Comparison of ENCODE assay signal across 10 cellular contexts in the genomic region with DNA sequence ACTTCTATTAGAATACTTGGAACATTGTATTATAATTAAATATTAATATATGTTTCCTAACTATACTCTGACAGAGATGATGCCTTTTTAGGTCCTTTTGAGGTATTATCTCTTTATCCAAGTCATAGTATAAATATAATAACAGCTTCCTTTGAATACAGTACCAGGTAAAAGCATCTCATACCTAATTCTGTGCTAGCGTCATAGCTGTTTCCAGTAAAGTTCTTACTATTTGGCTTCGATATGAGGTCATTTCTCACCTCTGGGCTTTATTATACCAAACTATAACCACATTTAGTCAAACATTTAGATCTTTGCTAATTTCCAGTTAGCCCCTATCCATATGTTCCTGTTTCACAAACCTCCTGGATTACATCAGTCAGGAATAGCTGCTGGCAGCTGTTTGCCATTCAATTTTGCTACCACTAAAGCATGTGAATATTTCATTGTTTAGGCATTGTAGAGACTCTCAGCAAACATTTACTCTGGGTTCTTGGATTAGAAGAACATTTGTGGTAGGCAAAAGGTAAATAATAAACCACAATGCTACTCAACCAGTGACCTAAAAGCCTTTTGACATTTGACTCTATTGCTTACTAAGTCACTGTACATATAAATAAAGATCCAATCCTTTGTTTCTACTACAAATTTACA.
A peak's percentile ranks its signal among the peaks of the same experiment; 100 is the strongest.
DNase-seq lines count a peak whose midpoint lies in the region; ATAC-seq, FAIRE-seq and TF ChIP-seq lines count a peak whose summit lies in the region.
"Had no signal": no experiment of that assay in that cellular context is flagged by ENCODE, and none has a peak within 500 bp of the region (broad histone marks: within the 10 kb centered on the region; RNA-seq: fewer than 3 reads in every experiment).

No MANE protein-coding gene starts in this region.

- no peak overlapping the region for H3K4me3 Mint-ChIP-seq in astrocyte (ENCODE audit: unreplicated experiment)
- H3K4me3 Mint-ChIP-seq in activated T-helper 1 cell treated with anti-CD3 and anti-CD28 coated beads, Interleukin-12 subunit alpha, Interleukin-12 subunit beta, Interleukin-2, Interleukin-4 antibody, amounts not matched to agents 30 ng/mL and 10 ng/mL and 1 ng/mL, durations not matched to agents 14 hours and 24 hours and 36 hours: no peak overlapping the region

- DNase-seq in NCI-H510A treated with DMSO at 0.1 percent for 48 hours (lab: John Stamatoyannopoulos, UW): peak; percentile 78
- DNase-seq in NCI-H510A (lab: John Stamatoyannopoulos, UW): no peak
- DNase-seq in NCI-H2081 treated with DMSO at 0.1 percent for 48 hours (lab: John Stamatoyannopoulos, UW): peak; percentile 57
- DNase-seq in astrocyte (ENCODE audit: low read depth): peak; percentile 58
- DNase-seq in upper lobe of right lung: no peak
- no peak for DNase-seq in activated T-helper 1 cell treated with anti-CD3 and anti-CD28 coated beads, Interleukin-12 subunit alpha, Interleukin-12 subunit beta, Interleukin-2, Interleukin-4 antibody, amounts not matched to agents 30 ng/mL and 10 ng/mL and 1 ng/mL, durations not matched to agents 14 hours and 24 hours and 36 hours (ENCODE audit: low spot score)
- DNase-seq in NCI-H2227 treated with DMSO at 0.1 percent for 48 hours (lab: John Stamatoyannopoulos, UW): no peak
- DNase-seq in GM19239 (ENCODE audit: insufficient read length, low spot score): no peak
- DNase-seq: activated naive CD4-positive, alpha-beta T cell treated with anti-CD3 and anti-CD28 coated beads, Interleukin-2, amount 50 U/mL, for 16 hours had no signal

- no peaks in the 10 kb centered on the region for H4K20me1 ChIP-seq in astrocyte (ENCODE audit: insufficient read depth, low read length)

- intact Hi-C loops in upper lobe of right lung (cut with DNase I): no loop called here
- intact Hi-C loops in activated T-helper 1 cell treated with anti-CD3 and anti-CD28 coated beads, Interleukin-12 subunit alpha, Interleukin-12 subunit beta, Interleukin-2, Interleukin-4 antibody, amounts not matched to agents 30 ng/mL and 10 ng/mL and 1 ng/mL, durations not matched to agents 14 hours and 24 hours and 36 hours (cut with micrococcal nuclease): no loop called here

- H2AFZ ChIP-seq in astrocyte (ENCODE audit: low read depth, low read length): no peak overlapping the region

- peak; percentile 54 for FAIRE-seq in astrocyte (lab: Jason Lieb, UNC)
- no peak for FAIRE-seq in GM19239 (lab: Jason Lieb, UNC)

- H3K27me3 Mint-ChIP-seq in astrocyte (ENCODE audit: low read depth, unreplicated experiment): no peaks in the 10 kb centered on the region
- H3K27me3 Mint-ChIP-seq in activated T-helper 1 cell treated with anti-CD3 and anti-CD28 coated beads, Interleukin-12 subunit alpha, Interleukin-12 subunit beta, Interleukin-2, Interleukin-4 antibody, amounts not matched to agents 30 ng/mL and 10 ng/mL and 1 ng/mL, durations not matched to agents 14 hours and 24 hours and 36 hours (ENCODE audit: insufficient read depth): peaks cover under 1% of the 10 kb centered on the region

- TF ChIP-seq CTCF in astrocyte (IDR thresholded peaks at IDR 0.05; ENCODE audit: insufficient read depth, low read depth, low read length) (no peak), upper lobe of right lung (IDR thresholded peaks at IDR 0.05) (no peak)

- H3K9me3 ChIP-seq in astrocyte (ENCODE audit: insufficient read depth, low read depth, low read length) (no peaks in the 10 kb centered on the region), upper lobe of right lung (no peaks in the 10 kb centered on the region)
- H3K9me3 ChIP-seq: SJSA1 had no signal

- peaks cover 40% of the 10 kb centered on the region for H3K4me1 Mint-ChIP-seq in astrocyte (ENCODE audit: low read depth, unreplicated experiment)
- H3K4me1 Mint-ChIP-seq in activated T-helper 1 cell treated with anti-CD3 and anti-CD28 coated beads, Interleukin-12 subunit alpha, Interleukin-12 subunit beta, Interleukin-2, Interleukin-4 antibody, amounts not matched to agents 30 ng/mL and 10 ng/mL and 1 ng/mL, durations not matched to agents 14 hours and 24 hours and 36 hours (ENCODE audit: low read depth): no peaks in the 10 kb centered on the region

- H3K79me2 ChIP-seq in astrocyte (ENCODE audit: insufficient read depth, low read length): no peaks in the 10 kb centered on the region

- H3K27ac Mint-ChIP-seq in astrocyte (ENCODE audit: unreplicated experiment): peak overlapping the region; percentile 41
- H3K27ac Mint-ChIP-seq in activated T-helper 1 cell treated with anti-CD3 and anti-CD28 coated beads, Interleukin-12 subunit alpha, Interleukin-12 subunit beta, Interleukin-2, Interleukin-4 antibody, amounts not matched to agents 30 ng/mL and 10 ng/mL and 1 ng/mL, durations not matched to agents 14 hours and 24 hours and 36 hours: no peak overlapping the region

- H3K4me1 ChIP-seq in astrocyte (ENCODE audit: insufficient read depth, low read length) (peaks cover 9% of the 10 kb centered on the region), upper lobe of right lung (no peaks in the 10 kb centered on the region)

- H3K27me3 ChIP-seq in astrocyte (ENCODE audit: insufficient read depth, low read length) (no peaks in the 10 kb centered on the region), upper lobe of right lung (no peaks in the 10 kb centered on the region)

- H3K36me3 ChIP-seq in astrocyte (ENCODE audit: insufficient read depth, low read length) (no peaks in the 10 kb centered on the region), upper lobe of right lung (no peaks in the 10 kb centered on the region)
- H3K36me3 ChIP-seq: SJSA1 had no signal

- ATAC-seq in upper lobe of right lung: peak; percentile 58

- no peak overlapping the region for H3K9ac ChIP-seq in astrocyte (ENCODE audit: low read length)

- no peaks in the 10 kb centered on the region for H3K9me3 Mint-ChIP-seq in astrocyte (ENCODE audit: unreplicated experiment)
- no peaks in the 10 kb centered on the region for H3K9me3 Mint-ChIP-seq in activated T-helper 1 cell treated with anti-CD3 and anti-CD28 coated beads, Interleukin-12 subunit alpha, Interleukin-12 subunit beta, Interleukin-2, Interleukin-4 antibody, amounts not matched to agents 30 ng/mL and 10 ng/mL and 1 ng/mL, durations not matched to agents 14 hours and 24 hours and 36 hours

- no peak overlapping the region for H3K27ac ChIP-seq in astrocyte (ENCODE audit: low read depth, low read length)
- no peak overlapping the region for H3K27ac ChIP-seq in upper lobe of right lung
- H3K27ac ChIP-seq: SJSA1 had no signal

- no peak overlapping the region for H3K4me2 ChIP-seq in astrocyte (ENCODE audit: low read length)

- no peak overlapping the region for H3K4me3 ChIP-seq in astrocyte (ENCODE audit: insufficient read depth, low read depth, low read length)
- no peak overlapping the region for H3K4me3 ChIP-seq in upper lobe of right lung
- H3K4me3 ChIP-seq: SJSA1 had no signal

- no peaks in the 10 kb centered on the region for H3K36me3 Mint-ChIP-seq in astrocyte (ENCODE audit: low read depth, unreplicated experiment)
- H3K36me3 Mint-ChIP-seq in activated T-helper 1 cell treated with anti-CD3 and anti-CD28 coated beads, Interleukin-12 subunit alpha, Interleukin-12 subunit beta, Interleukin-2, Interleukin-4 antibody, amounts not matched to agents 30 ng/mL and 10 ng/mL and 1 ng/mL, durations not matched to agents 14 hours and 24 hours and 36 hours (ENCODE audit: low read depth): no peaks in the 10 kb centered on the region

Comparison
In these comparisons a context has a peak if more than half of its experiments do, and no peak if none do; other contexts are left out.
1. DNase-seq: peak in NCI-H510A treated with DMSO at 0.1 percent for 48 hours (single experiment), NCI-H2081 treated with DMSO at 0.1 percent for 48 hours (single experiment) and astrocyte (single experiment); none in NCI-H510A (single experiment), upper lobe of right lung (single experiment), activated T-helper 1 cell treated with anti-CD3 and anti-CD28 coated beads, Interleukin-12 subunit alpha, Interleukin-12 subunit beta, Interleukin-2, Interleukin-4 antibody, amounts not matched to agents 30 ng/mL and 10 ng/mL and 1 ng/mL, durations not matched to agents 14 hours and 24 hours and 36 hours (single experiment), NCI-H2227 treated with DMSO at 0.1 percent for 48 hours (single experiment) and GM19239 (single experiment).